Comparison of ENCODE assay signal across 1 cellular context in genomic region chr5:177483042-177483441, GRCh38.
TF ChIP-seq lines count a peak whose summit lies in the region.

No MANE protein-coding gene starts in this region.

TF ChIP-seq in GM12878, 131 proteins besides CTCF, POLR2A, EP300 and RAD21:
- TF ChIP-seq ZBED1 (IDR thresholded peaks at IDR 0.05; ENCODE audit: borderline replicate concordance) (no peak), NR2F1 (conservative IDR thresholded peaks at IDR 0.05) (no peak), PBX3 (IDR thresholded peaks at IDR 0.05; ENCODE audit: insufficient replicate concordance, low read depth, low read length) (no peak), BHLHE40 (IDR thresholded peaks at IDR 0.05; ENCODE audit: borderline replicate concordance in 1 of 2, low read depth in 2 of 2, low read length in 1 of 2) (no peak), GABPA (IDR thresholded peaks at IDR 0.05; ENCODE audit: low read depth) (no peak), FOS (IDR thresholded peaks at IDR 0.05; ENCODE audit: borderline replicate concordance, extremely low read depth, insufficient read length) (no peak), SMAD5 (IDR thresholded peaks at IDR 0.05; ENCODE audit: low read depth) (no peak), ZNF24 (IDR thresholded peaks at IDR 0.05) (no peak), ATF7 (IDR thresholded peaks at IDR 0.05; ENCODE audit: low read depth) (no peak), IRF3 (IDR thresholded peaks at IDR 0.05) (no peak), PAX8 (IDR thresholded peaks at IDR 0.05) (no peak), SMC3 (IDR thresholded peaks at IDR 0.05; ENCODE audit: borderline replicate concordance, low read length) (no peak), BCLAF1 (IDR thresholded peaks at IDR 0.05) (no peak), ZSCAN29 (IDR thresholded peaks at IDR 0.05) (no peak), EGR1 (IDR thresholded peaks at IDR 0.05; ENCODE audit: borderline replicate concordance in 1 of 2, low read depth in 2 of 2, low read length in 2 of 2) (no peak), ZNF384 (IDR thresholded peaks at IDR 0.05; ENCODE audit: borderline replicate concordance, low read depth, low read length) (no peak)
